Comparison of ENCODE assay signal across 14 cellular contexts in the genomic region with DNA sequence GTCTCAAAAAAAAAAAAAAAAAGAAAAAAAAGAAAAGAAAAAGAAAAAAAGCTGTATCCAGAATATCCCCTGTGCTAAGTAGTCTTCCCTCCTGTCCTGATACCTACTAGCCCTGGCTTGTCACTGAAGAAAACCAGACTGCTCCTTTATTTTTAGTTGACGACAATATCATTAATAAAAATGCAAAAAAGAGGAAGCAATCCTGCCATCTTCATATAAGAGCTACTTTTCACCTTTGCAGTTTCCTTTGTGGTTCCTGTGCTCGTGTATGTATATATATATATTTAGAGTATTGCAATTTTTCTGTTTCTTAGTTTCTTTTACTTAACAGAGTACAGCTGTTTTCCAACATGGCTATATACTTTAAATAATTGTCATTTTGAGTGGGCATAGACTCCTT. TPM values are rescaled to one million over a fixed set of nuclear protein-coding genes. Genes with fewer than 3 reads are reported as not detected.
A peak's percentile ranks its signal among the peaks of the same experiment; 100 is the strongest.
DNase-seq lines count a peak whose midpoint lies in the region; ATAC-seq lines count a peak whose summit lies in the region.
"Had no signal": no experiment of that assay in that cellular context is flagged by ENCODE, and none has a peak within 500 bp of the region (broad histone marks: within the 10 kb centered on the region; RNA-seq: fewer than 3 reads in every experiment).

No MANE protein-coding gene starts in this region.

- H2AFZ ChIP-seq in Karpas-422 (ENCODE audit: low read length): no peak overlapping the region

- ATAC-seq in GM19043 (IDR thresholded peaks at IDR 0.05; ENCODE audit: low read depth, unreplicated experiment): peak; percentile 51
- ATAC-seq in HG02678 (IDR thresholded peaks at IDR 0.05; ENCODE audit: unreplicated experiment): peak; percentile 43
- no peak for ATAC-seq in left colon
- no peak for ATAC-seq in GM18873 (IDR thresholded peaks at IDR 0.05; ENCODE audit: low FRiP score, unreplicated experiment)
- ATAC-seq: A549 had no signal

- H3K9me2 ChIP-seq in Karpas-422 (replicated peaks; ENCODE audit: insufficient read depth, low read length): no peaks in the 10 kb centered on the region

- no peaks in the 10 kb centered on the region for H3K27me3 ChIP-seq in BLaER1
- no peaks in the 10 kb centered on the region for H3K27me3 ChIP-seq in Karpas-422 (ENCODE audit: low read length)
- H3K27me3 ChIP-seq: ovary had no signal

- H3K9me3 ChIP-seq in BLaER1 (0 out of 2 replicates have a peak, but pooled peaks cover 7% of the 10 kb centered on the region), Karpas-422 (ENCODE audit: low read length) (no peaks in the 10 kb centered on the region)
- H3K9me3 ChIP-seq: ovary had no signal

- no peaks in the 10 kb centered on the region for H3K36me3 ChIP-seq in BLaER1
- no peaks in the 10 kb centered on the region for H3K36me3 ChIP-seq in Karpas-422 (ENCODE audit: insufficient read depth, low read length)
- H3K36me3 ChIP-seq: ovary had no signal

- H3K4me2 ChIP-seq in BLaER1 (peak overlapping the region; percentile 40), Karpas-422 (ENCODE audit: low read depth, low read length, poor library complexity, severe bottlenecking) (peak overlapping the region; percentile 50)
- H3K4me2 ChIP-seq: A549 had no signal

- no peaks in the 10 kb centered on the region for H3K79me2 ChIP-seq in Karpas-422 (ENCODE audit: low read length)

- H4K20me1 ChIP-seq in BLaER1 (no peaks in the 10 kb centered on the region), Karpas-422 (ENCODE audit: insufficient read depth, low read depth, low read length) (no peaks in the 10 kb centered on the region)

- no peak for DNase-seq in Karpas-422
- no peak for DNase-seq in activated CD4-positive, CD25-positive, alpha-beta regulatory T cell treated with anti-CD3 and anti-CD28 coated beads, Interleukin-2, amount 50 U/mL, for 72 hours
- DNase-seq in left colon: no peak
- DNase-seq in effector CD4-positive, alpha-beta T cell: no peak
- DNase-seq: foreskin fibroblast, NCI-H1417, NCI-H526 treated with DMSO at 0.1 percent for 48 hours, ovary had no signal

- intact Hi-C loops in left colon (cut with DNase I, micrococcal nuclease): no loop called here

- H3K9ac ChIP-seq in BLaER1 (no peak overlapping the region), Karpas-422 (ENCODE audit: low read length) (no peak overlapping the region)

- H3K4me1 ChIP-seq in BLaER1 (peaks cover 39% of the 10 kb centered on the region), Karpas-422 (ENCODE audit: low read length) (peaks cover 25% of the 10 kb centered on the region)
- H3K4me1 ChIP-seq: A549 had no signal

- H3K4me3 ChIP-seq in BLaER1 (no peak overlapping the region), Karpas-422 (ENCODE audit: low read length) (no peak overlapping the region)
- H3K4me3 ChIP-seq: A549, ovary had no signal

- H3K27ac ChIP-seq in BLaER1: no peak overlapping the region
- H3K27ac ChIP-seq in Karpas-422 (ENCODE audit: low read length): no peak overlapping the region
- H3K27ac ChIP-seq: A549, ovary had no signal

RNA-seq across cellular contexts. Expression of a gene that starts 13.6 kb away (rescaled TPM):
- total RNA-seq in Karpas-422 (2014; rRNA removed; shearing (Covaris generic); ENCODE audit: low replicate concordance): not detected in 2 replicates
- under 1 TPM in 1 of 2 donors, not detected in 1; 0.21 TPM for total RNA-seq in left colon
- total RNA-seq: SK-MEL-5 had no signal

RNA-seq across cellular contexts. Expression of a gene that starts 37.0 kb away (rescaled TPM):
- 16.7 and 17.3 TPM in 2 replicates for total RNA-seq in Karpas-422 (2014; rRNA removed; shearing (Covaris generic); ENCODE audit: low replicate concordance)
- total RNA-seq in left colon: 10 to 100 TPM; 18.5 to 20.0 TPM

Comparison
In these comparisons a context has a peak if more than half of its experiments do, and no peak if none do; other contexts are left out.
1. ATAC-seq: peak in GM19043 (single experiment) and HG02678 (single experiment); none in left colon (single experiment) and GM18873 (single experiment).